8 cellular contexts compared by ENCODE assay signal in the genomic region with DNA sequence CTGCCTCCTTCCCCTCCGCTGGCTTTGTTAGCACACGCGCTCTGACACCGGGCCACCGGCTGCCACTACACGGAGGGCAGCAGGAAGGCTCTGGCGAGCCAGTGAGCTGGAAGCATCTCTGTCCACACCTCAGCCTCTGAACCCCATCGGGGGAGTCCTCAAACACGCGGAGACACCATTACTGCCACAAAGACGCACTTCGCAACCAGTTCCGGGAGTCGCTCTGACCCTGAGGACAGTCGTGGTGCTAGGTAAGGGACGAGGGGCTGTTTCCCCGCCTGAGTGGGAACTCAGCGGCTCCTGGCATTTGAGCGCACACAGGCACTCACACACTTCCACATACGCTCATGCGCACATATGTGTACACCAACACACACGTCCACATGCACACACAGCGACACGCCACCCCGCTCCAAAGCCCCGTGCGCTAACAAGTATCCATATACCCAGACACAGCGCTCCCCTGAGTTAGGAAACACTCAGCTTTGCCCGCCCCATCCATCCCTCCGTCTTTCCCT.
DNase-seq lines count a peak whose midpoint lies in the region; ATAC-seq and TF ChIP-seq lines count a peak whose summit lies in the region.

No MANE protein-coding gene starts in this region.

- no peak for TF ChIP-seq CTCF in neutrophil (IDR thresholded peaks at IDR 0.05)

- DNase-seq in DMS53 (lab: John Stamatoyannopoulos, UW): peak; percentile 76
- DNase-seq in G401 (ENCODE audit: low spot score): no peak
- DNase-seq in globus pallidus (ENCODE audit: low spot score): no peak

- peaks cover 15% of the 10 kb centered on the region for H3K36me3 Mint-ChIP-seq in T-helper 1 cell treated with Interleukin-12 subunit alpha and Interleukin-12 subunit beta and Interleukin-4 antibody, amounts not matched to agents 30 μg/mL and 1 μg/mL, for 36 hours (ENCODE audit: low read depth)

- peaks cover 4% of the 10 kb centered on the region for H3K27me3 Mint-ChIP-seq in T-helper 1 cell treated with Interleukin-12 subunit alpha and Interleukin-12 subunit beta and Interleukin-4 antibody, amounts not matched to agents 30 μg/mL and 1 μg/mL, for 36 hours (ENCODE audit: low read depth)

- no peaks in the 10 kb centered on the region for H3K9me3 Mint-ChIP-seq in T-helper 1 cell treated with Interleukin-12 subunit alpha and Interleukin-12 subunit beta and Interleukin-4 antibody, amounts not matched to agents 30 μg/mL and 1 μg/mL, for 36 hours

- H3K9me3 ChIP-seq in neutrophil: no peaks in the 10 kb centered on the region

- peak overlapping the region; percentile 91 for H3K4me3 Mint-ChIP-seq in T-helper 1 cell treated with Interleukin-12 subunit alpha and Interleukin-12 subunit beta and Interleukin-4 antibody, amounts not matched to agents 30 μg/mL and 1 μg/mL, for 36 hours

- H3K27ac Mint-ChIP-seq in T-helper 1 cell treated with Interleukin-12 subunit alpha and Interleukin-12 subunit beta and Interleukin-4 antibody, amounts not matched to agents 30 μg/mL and 1 μg/mL, for 36 hours: peak overlapping the region; percentile 82

- no peaks in the 10 kb centered on the region for H3K36me3 ChIP-seq in neutrophil

- peaks cover 35% of the 10 kb centered on the region for H3K4me1 Mint-ChIP-seq in T-helper 1 cell treated with Interleukin-12 subunit alpha and Interleukin-12 subunit beta and Interleukin-4 antibody, amounts not matched to agents 30 μg/mL and 1 μg/mL, for 36 hours (ENCODE audit: low read depth)

- in situ Hi-C loops in G401 (cut with HindIII; ENCODE audit: low sequenced_read_pairs): no loop called here

- no peak overlapping the region for H3K27ac ChIP-seq in neutrophil

- peaks cover 40% of the 10 kb centered on the region for H3K27me3 ChIP-seq in neutrophil

- ATAC-seq in GM19397 (IDR thresholded peaks at IDR 0.05; ENCODE audit: unreplicated experiment) (peak; percentile 31), HG03432 (IDR thresholded peaks at IDR 0.05; ENCODE audit: unreplicated experiment) (peak; percentile 30), esophagus mucosa (peak; percentile 24)

- peaks cover 25 to 30% of the 10 kb centered on the region in 2 experiments for H3K4me1 ChIP-seq in neutrophil (ENCODE audit: control insufficient read depth in 1 of 2, insufficient read depth in 1 of 2, low read depth in 1 of 2, low read length in 1 of 2)

- H3K4me3 ChIP-seq in neutrophil (ENCODE audit: low read depth in 1 of 2, low read length in 1 of 2): peak overlapping the region; percentile 52 to 63
